27 cellular contexts compared by ENCODE assay signal in the genomic region with DNA sequence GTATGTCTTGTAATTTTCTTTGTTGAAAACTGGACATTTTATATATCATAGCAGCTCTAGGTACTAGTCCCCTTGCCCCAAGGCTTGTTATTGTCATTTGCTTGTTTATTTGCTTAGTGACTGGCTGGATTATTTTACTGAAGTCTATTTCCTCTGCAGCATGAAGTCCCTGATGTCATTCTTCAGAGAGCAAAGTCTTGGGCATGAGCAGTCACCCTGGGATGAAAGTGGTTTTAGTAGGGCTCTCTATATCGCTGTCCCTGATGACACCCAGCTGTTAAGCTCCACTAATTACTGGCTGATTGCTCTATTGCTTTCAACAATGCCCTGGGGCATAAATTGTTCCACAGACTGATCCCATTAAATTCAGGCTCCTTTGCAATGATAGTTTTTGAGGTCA.
DNase-seq lines count a peak whose midpoint lies in the region; TF ChIP-seq lines count a peak whose summit lies in the region.
"Had no signal": no experiment of that assay in that cellular context is flagged by ENCODE, and none has a peak within 500 bp of the region (broad histone marks: within the 10 kb centered on the region; RNA-seq: fewer than 3 reads in every experiment).

No MANE protein-coding gene starts in this region.

- WGBS in endodermal cell (ENCODE audit: insufficient coverage in 1 of 2, insufficient read length in 1 of 2), 2 experiments, result 80% methylated on average over 1 of the region's 1 CpG; no CpG with 5 or more reads in 1 of the 2 experiments

- H3K4me1 ChIP-seq in endodermal cell (ENCODE audit: control insufficient read depth, insufficient read depth, low read length), result no peaks in the 10 kb centered on the region
- H3K4me1 ChIP-seq: BE2C, Caco-2, esophagus squamous epithelium, gastrocnemius medialis, HAP-1, lower lobe of right lung, transverse colon had no signal

- no peaks in the 10 kb centered on the region for H3K4me1 Mint-ChIP-seq in endodermal cell

- H3K36me3 ChIP-seq in endodermal cell (ENCODE audit: control insufficient read depth, insufficient read depth, low read length) (no peaks in the 10 kb centered on the region), H7 (replicated peaks; ENCODE audit: control insufficient read depth, insufficient read depth, low read length) (no peaks in the 10 kb centered on the region)
- H3K36me3 ChIP-seq: BE2C, brain microvascular endothelial cell, esophagus squamous epithelium, gastrocnemius medialis, HAP-1, lower lobe of right lung, MG63, transverse colon had no signal

- H3K4me3 ChIP-seq in endodermal cell (ENCODE audit: low read length), result peak overlapping the region; percentile 53
- no peak overlapping the region for H3K4me3 ChIP-seq in H7 (ENCODE audit: insufficient read depth, low read depth, low read length)
- H3K4me3 ChIP-seq: esophagus squamous epithelium, gastrocnemius medialis, HAP-1, lower lobe of right lung, MG63, skin epidermis, transverse colon had no signal

- H3K9me3 ChIP-seq in endodermal cell (ENCODE audit: control insufficient read depth, low read length), result no peaks in the 10 kb centered on the region
- H3K9me3 ChIP-seq: BE2C, Caco-2, esophagus squamous epithelium, HAP-1, lower lobe of right lung, MG63, transverse colon had no signal

- no peak overlapping the region for H3K27ac ChIP-seq in endodermal cell (ENCODE audit: low read depth, low read length)
- H3K27ac ChIP-seq: brain microvascular endothelial cell, esophagus squamous epithelium, gastrocnemius medialis, lower lobe of right lung, skin epidermis, transverse colon had no signal

- no peak overlapping the region for H3K4me3 Mint-ChIP-seq in endodermal cell
- H3K4me3 Mint-ChIP-seq: activated CD4-positive, alpha-beta memory T cell treated with anti-CD3 and anti-CD28 coated beads, Interleukin-2, amount 10 ng/mL, durations not matched to agents 7 days and 5 days; effector memory CD8-positive, alpha-beta T cell; stimulated activated naive CD8-positive, alpha-beta T cell treated with anti-CD3 and anti-CD28 coated beads, Interleukin-15, amount 100 ng/mL, for 72 hours had no signal

- DNase-seq in NCI-H1436 (lab: John Stamatoyannopoulos, UW) (peak; percentile 11), NCI-H1436 treated with DMSO at 0.1 percent for 48 hours (lab: John Stamatoyannopoulos, UW) (no peak), NCI-H345 treated with DMSO at 0.1 percent for 48 hours (lab: John Stamatoyannopoulos, UW; ENCODE audit: unreplicated experiment) (peak; percentile 0), endodermal cell (no peak), H7 (no peak), NCI-H1092 treated with DMSO at 0.1 percent for 48 hours (lab: John Stamatoyannopoulos, UW) (no peak)
- DNase-seq in effector CD4-positive, alpha-beta T cell, result no peak
- DNase-seq in stimulated activated CD8-positive, alpha-beta memory T cell treated with anti-CD3 and anti-CD28 coated beads, Interleukin-4, amount 100 ng/mL, for 48 hours, result no peak
- DNase-seq: activated CD4-positive, alpha-beta memory T cell treated with anti-CD3 and anti-CD28 coated beads, Interleukin-2, amount 10 ng/mL, durations not matched to agents 7 days and 5 days; activated effector memory CD4-positive, alpha-beta T cell treated with anti-CD3 and anti-CD28 coated beads, Interleukin-2, amount 50 U/mL, for 16 hours; activated T-cell treated with anti-CD3 and anti-CD28 coated beads for 4 hours; BE2C; brain microvascular endothelial cell; Caco-2; effector memory CD8-positive, alpha-beta T cell; EL; esophagus squamous epithelium; gastrocnemius medialis; lower lobe of right lung; MG63; NCI-H1930; NCI-H524 treated with DMSO at 0.1 percent for 48 hours; stimulated activated CD4-positive, alpha-beta T cell treated with anti-CD3 and anti-CD28 coated beads, Interleukin-2, amount 100 ng/mL, for 48 hours; stimulated activated naive CD8-positive, alpha-beta T cell treated with anti-CD3 and anti-CD28 coated beads, Interleukin-15, amount 100 ng/mL, for 72 hours; transverse colon had no signal

- H3K27me3 Mint-ChIP-seq in endodermal cell (ENCODE audit: insufficient read depth), result no peaks in the 10 kb centered on the region
- H3K27me3 Mint-ChIP-seq: stimulated activated naive CD8-positive, alpha-beta T cell treated with anti-CD3 and anti-CD28 coated beads, Interleukin-15, amount 100 ng/mL, for 72 hours had no signal

- no peak for TF ChIP-seq CTCF in endodermal cell (conservative IDR thresholded peaks at IDR 0.05)

- H3K9me3 Mint-ChIP-seq in endodermal cell, result peaks cover 63% of the 10 kb centered on the region
- H3K9me3 Mint-ChIP-seq: activated CD4-positive, alpha-beta memory T cell treated with anti-CD3 and anti-CD28 coated beads, Interleukin-2, amount 10 ng/mL, durations not matched to agents 7 days and 5 days; effector memory CD8-positive, alpha-beta T cell had no signal

- H3K36me3 Mint-ChIP-seq in endodermal cell (ENCODE audit: low read depth), result no peaks in the 10 kb centered on the region

- no peaks in the 10 kb centered on the region for H3K27me3 ChIP-seq in endodermal cell (ENCODE audit: control insufficient read depth, insufficient read depth, low read length, poor library complexity, severe bottlenecking)
- H3K27me3 ChIP-seq in H7 (ENCODE audit: control insufficient read depth, insufficient read depth, low read length), result no peaks in the 10 kb centered on the region
- H3K27me3 ChIP-seq: BE2C, brain microvascular endothelial cell, esophagus squamous epithelium, MG63, transverse colon had no signal

- H3K27ac Mint-ChIP-seq in endodermal cell, result no peak overlapping the region
- H3K27ac Mint-ChIP-seq: activated CD4-positive, alpha-beta memory T cell treated with anti-CD3 and anti-CD28 coated beads, Interleukin-2, amount 10 ng/mL, durations not matched to agents 7 days and 5 days; effector memory CD8-positive, alpha-beta T cell had no signal

- H3K9ac ChIP-seq in endodermal cell (ENCODE audit: extremely low read depth, low read length, poor library complexity, severe bottlenecking), result no peak overlapping the region

Comparison
In these comparisons a context has a peak if more than half of its experiments do, and no peak if none do; other contexts are left out.
1. DNase-seq: peak in NCI-H1436 (single experiment) and NCI-H345 treated with DMSO at 0.1 percent for 48 hours (single experiment); none in NCI-H1436 treated with DMSO at 0.1 percent for 48 hours (single experiment), endodermal cell (single experiment), H7 (single experiment), effector CD4-positive, alpha-beta T cell (single experiment), NCI-H1092 treated with DMSO at 0.1 percent for 48 hours (single experiment) and stimulated activated CD8-positive, alpha-beta memory T cell treated with anti-CD3 and anti-CD28 coated beads, Interleukin-4, amount 100 ng/mL, for 48 hours (single experiment).